ENCODE assay signal across 22 cellular contexts in the genomic region with DNA sequence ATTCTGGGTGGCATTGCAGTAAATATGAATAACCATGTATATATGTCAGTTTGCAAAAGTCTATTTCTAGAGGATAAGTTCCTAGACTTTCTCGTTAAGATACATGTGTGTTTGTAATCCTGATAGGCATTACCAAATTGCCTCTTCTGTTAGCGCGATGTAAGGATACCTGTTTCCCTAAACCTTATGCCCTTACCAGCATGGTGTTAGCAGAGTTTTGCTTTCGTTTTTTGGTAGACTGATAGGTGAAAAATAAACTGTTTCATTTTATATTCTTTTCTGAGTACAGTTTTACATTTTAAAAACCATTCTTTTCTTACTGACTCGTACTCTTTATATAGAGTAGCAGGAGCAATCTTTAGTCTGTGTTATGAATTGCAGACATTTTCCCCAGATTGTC. TPM values are rescaled to one million over a fixed set of nuclear protein-coding genes. Genes with fewer than 3 reads are reported as not detected.
"Had no signal": no experiment of that assay in that cellular context is flagged by ENCODE, and none has a peak within 500 bp of the region (broad histone marks: within the 10 kb centered on the region; RNA-seq: fewer than 3 reads in every experiment).

No MANE protein-coding gene starts in this region.

- H3K27ac ChIP-seq: brain microvascular endothelial cell, cardiac muscle cell had no signal

- H3K4me3 ChIP-seq: cardiac muscle cell had no signal

- H3K27ac Mint-ChIP-seq: activated CD8-positive, alpha-beta T cell treated with anti-CD3 and anti-CD28 coated beads, Interleukin-2, amount 10 ng/mL, durations not matched to agents 7 days and 5 days; activated naive CD4-positive, alpha-beta T cell treated with anti-CD3 and anti-CD28 coated beads, Interleukin-2, amount 50 U/mL, for 72 hours had no signal

- H3K4me3 Mint-ChIP-seq: activated CD8-positive, alpha-beta T cell treated with anti-CD3 and anti-CD28 coated beads, Interleukin-2, amount 10 ng/mL, durations not matched to agents 7 days and 5 days had no signal

- H3K36me3 ChIP-seq: brain microvascular endothelial cell, cardiac muscle cell had no signal

- DNase-seq: activated CD4-positive, alpha-beta T cell treated with anti-CD3 and anti-CD28 coated beads for 4 hours; activated CD8-positive, alpha-beta memory T cell treated with anti-CD3 and anti-CD28 coated beads, Interleukin-2, amount 50 U/mL, for 48 hours; activated T-cell treated with anti-CD3 and anti-CD28 coated beads, Interleukin-2, amount 50 U/mL, for 1 hour; brain microvascular endothelial cell; cerebellar nuclear complex; KG1; NCI-H1048; NCI-H1417; NCI-H1930; NCI-H2107; NCI-H2171 treated with DMSO at 0.1 percent for 48 hours; NCI-H226; NCI-H526; NCI-H774; RPMI8226; SK-N-SH; T-helper 9 cell had no signal

- H3K9ac ChIP-seq: SK-N-SH had no signal

- ATAC-seq: activated CD8-positive, alpha-beta T cell treated with anti-CD3 and anti-CD28 coated beads, Interleukin-2, amount 10 ng/mL, durations not matched to agents 7 days and 5 days; activated naive CD4-positive, alpha-beta T cell treated with anti-CD3 and anti-CD28 coated beads, Interleukin-2, amount 50 U/mL, for 72 hours; Right ventricle myocardium inferior had no signal

- H3K4me2 ChIP-seq: SK-N-SH had no signal

- H3K27me3 ChIP-seq: brain microvascular endothelial cell, cardiac muscle cell had no signal

RNA-seq across cellular contexts. Expression of gene SNX9, which starts 32.3 kb away (rescaled TPM):
- total RNA-seq: OCI-LY7 had no signal
